2 cellular contexts compared by ENCODE assay signal in the genomic region with DNA sequence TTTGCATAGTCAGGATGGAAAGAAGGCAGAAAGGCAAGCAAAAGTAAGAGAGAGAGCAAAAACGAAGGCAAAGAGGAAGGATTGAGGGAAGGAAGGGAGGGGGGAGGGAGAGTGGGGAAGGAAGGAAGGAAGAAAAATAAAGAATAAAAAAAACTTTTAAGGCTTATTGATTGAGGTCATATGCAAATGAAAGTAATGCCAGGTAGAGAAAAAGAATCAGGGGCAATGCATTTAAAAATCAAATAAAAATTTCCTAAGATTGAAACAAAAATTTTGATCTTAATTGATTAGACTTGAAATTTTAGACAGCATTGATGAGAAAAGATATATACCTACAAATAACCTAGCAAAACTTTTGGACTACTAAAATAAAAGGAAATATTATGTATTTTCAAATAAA.
TF ChIP-seq lines count a peak whose summit lies in the region.

No MANE protein-coding gene starts in this region.

TF ChIP-seq in HepG2, 621 proteins besides CTCF, POLR2A, EP300 and RAD21:
- TF ChIP-seq HNRNPK (IDR thresholded peaks at IDR 0.05; ENCODE audit: low read depth, low read length, poor library complexity, severe bottlenecking) = peak; percentile 93
- no peak for TF ChIP-seq SUZ12 (IDR thresholded peaks at IDR 0.05; ENCODE audit: low read depth, low read length)
- no peak for TF ChIP-seq CSRNP1 (CRISPR knock-in tag; IDR thresholded peaks at IDR 0.05)

TF ChIP-seq in K562, 482 proteins besides CTCF, POLR2A, EP300 and RAD21:
- TF ChIP-seq ZFX (CRISPR knock-in tag; IDR thresholded peaks at IDR 0.05) = no peak
- TF ChIP-seq MXD1 (CRISPR knock-in tag; IDR thresholded peaks at IDR 0.05; ENCODE audit: borderline replicate concordance, poor library complexity, severe bottlenecking) = no peak
- peak; percentile 72 for TF ChIP-seq HNRNPK (IDR thresholded peaks at IDR 0.05; ENCODE audit: low read depth, low read length, poor library complexity, severe bottlenecking)
- peak; percentile 52 for TF ChIP-seq PCBP2 (IDR thresholded peaks at IDR 0.05; ENCODE audit: low read depth, low read length, poor library complexity, severe bottlenecking)
TF ChIP-seq in K562: peak in this region for 2.
